ENCODE assay signal across 9 cellular contexts in the genomic region with DNA sequence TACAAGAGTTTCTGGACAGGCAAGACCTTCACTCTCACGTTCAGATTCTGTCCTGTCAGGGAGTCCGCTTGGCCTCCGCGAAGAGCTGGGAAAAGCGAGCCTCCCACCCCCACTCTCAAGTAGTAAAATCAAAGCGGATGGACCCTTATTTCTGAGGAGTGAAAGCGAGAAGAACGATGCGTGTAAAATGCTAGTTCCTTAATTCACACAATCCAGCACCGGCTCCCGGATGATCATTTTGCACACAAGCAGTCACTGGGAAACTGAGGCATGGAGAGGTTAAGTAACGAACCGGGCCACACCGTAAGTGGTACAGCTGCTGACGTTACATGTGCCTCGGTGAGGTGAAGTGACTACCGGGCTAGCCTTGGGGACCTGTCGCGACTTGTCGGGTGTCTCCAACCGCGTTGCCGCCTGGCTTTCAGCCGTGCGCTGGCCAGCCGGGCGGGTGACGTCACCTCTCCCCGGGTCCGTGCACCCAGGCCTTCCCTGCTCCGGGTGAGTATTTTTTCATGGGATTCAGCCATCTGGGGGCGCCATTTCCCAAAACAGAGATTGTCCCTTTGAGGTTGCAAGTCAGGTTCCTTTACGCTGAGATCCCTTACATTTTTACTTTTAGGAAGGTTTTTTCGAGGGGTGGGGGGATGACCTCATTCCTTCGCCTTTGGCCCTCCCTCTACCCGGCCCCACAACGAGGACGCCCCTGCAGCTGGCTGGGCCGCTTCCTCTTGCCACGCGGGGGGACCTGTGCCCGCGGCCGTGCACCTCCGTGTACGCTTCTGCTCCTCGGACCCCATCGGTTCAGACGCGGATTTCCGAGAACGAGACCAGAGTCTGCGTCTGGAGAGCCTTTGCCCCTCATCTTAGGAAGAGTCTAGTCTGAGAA. TPM values are rescaled to one million over a fixed set of nuclear protein-coding genes. Genes with fewer than 3 reads are reported as not detected.
DNase-seq lines count a peak whose midpoint lies in the region; ATAC-seq and TF ChIP-seq lines count a peak whose summit lies in the region.
"Had no signal": no experiment of that assay in that cellular context is flagged by ENCODE, and none has a peak within 500 bp of the region (broad histone marks: within the 10 kb centered on the region; RNA-seq: fewer than 3 reads in every experiment).

No MANE protein-coding gene starts in this region.

- H3K9me3 Mint-ChIP-seq in MCF 10A (ENCODE audit: unreplicated experiment) (no peaks in the 10 kb centered on the region), immature natural killer cell (no peaks in the 10 kb centered on the region)

- peaks cover 45% of the 10 kb centered on the region for H3K27me3 ChIP-seq in BJ (ENCODE audit: control insufficient read depth, insufficient read depth, low read length)
- H3K27me3 ChIP-seq in spleen (replicated peaks in 1 of 7) = peaks cover 9 to 95% (median 67%) of the 10 kb centered on the region in 7 donors

- peaks cover 30 to 57% (median 51%) of the 10 kb centered on the region in 6 donors for H3K4me1 ChIP-seq in spleen

- DNase-seq in BJ (ENCODE audit: low read depth) (no peak), LNCaP clone FGC (ENCODE audit: low read depth) (no peak), MCF 10A (ENCODE audit: unreplicated experiment) (peak; percentile 57), immature natural killer cell (no peak), spleen (no peak), UCSD-AML1 (lab: John Stamatoyannopoulos, UW; ENCODE audit: unreplicated experiment) (no peak), NCI-H1694 (lab: John Stamatoyannopoulos, UW) (no peak)

- H3K27ac Mint-ChIP-seq in MCF 10A (ENCODE audit: low read depth, unreplicated experiment) (no peak overlapping the region), immature natural killer cell (no peak overlapping the region)

- H3K4me3 ChIP-seq in BJ (ENCODE audit: low read depth, low read length) (no peak overlapping the region), LNCaP clone FGC (ENCODE audit: low read depth, low read length) (no peak overlapping the region), spleen (peak overlapping the region in 5 of 8 donors; percentile 13 to 64 (median 25))

- H3K27ac ChIP-seq in spleen = no peak overlapping the region

- H3K9me3 ChIP-seq in spleen = no peaks in the 10 kb centered on the region

- ATAC-seq in GM18867 (IDR thresholded peaks at IDR 0.05; ENCODE audit: unreplicated experiment) = no peak

- POLR2A ChIA-PET in BJ (lab: Charles Lee) (no interaction called here), MCF 10A (lab: Yijun Ruan, JAX) (no interaction called here)

- WGBS in spleen, 5 donors = 4 to 8% (median 5%) methylated on average over 49 to 53 of the region's 53 CpGs

- H3K36me3 Mint-ChIP-seq in MCF 10A (ENCODE audit: insufficient read depth, unreplicated experiment) (no peaks in the 10 kb centered on the region), immature natural killer cell (peaks cover 0 to 3% (median 0%) of the 10 kb centered on the region in 3 donors)

- TF ChIP-seq POLR2A in spleen (IDR thresholded peaks at IDR 0.05) = no peak

- intact Hi-C loops in MCF 10A (cut with micrococcal nuclease) = loop anchor here (1.0 kb wide), 1 partner anchor 522 kb away; no protein-coding TSS in a partner anchor
- intact Hi-C loops in spleen (cut with DNase I; ENCODE audit: low total_unique reads) = no loop called here

- H3K27me3 Mint-ChIP-seq in MCF 10A (ENCODE audit: insufficient read depth, unreplicated experiment) (no peaks in the 10 kb centered on the region), immature natural killer cell (ENCODE audit: low read depth in 3 of 3) (peaks cover 44 to 49% (median 48%) of the 10 kb centered on the region in 3 donors)

- no TSS peak for BruUV-seq in MCF 10A (replicated peaks; lab: Mats Ljungman, UMichigan)

- CTCF ChIA-PET in BJ (lab: Yijun Ruan, JAX) (interaction anchor here (0.5 to 1.5 kb wide), 6 partner anchors 9 to 521 kb away, joined by 3 to 6 read pairs (median 3); no protein-coding TSS in a partner anchor), MCF 10A (lab: Yijun Ruan, JAX) (interaction anchor here (0.6 kb wide), 2 partner anchors 10 to 234 kb away, joined by 3 to 4 read pairs; no protein-coding TSS in a partner anchor)

- H3K4me1 Mint-ChIP-seq in MCF 10A (ENCODE audit: insufficient read depth, unreplicated experiment) (no peaks in the 10 kb centered on the region), immature natural killer cell (peaks cover 28 to 40% of the 10 kb centered on the region in 2 donors)

- 0 out of 2 replicates have a peak, but pooled peaks have one; percentile 19 for TF ChIP-seq CTCF in BJ (IDR thresholded peaks at IDR 0.05; ENCODE audit: insufficient read depth, low read depth, low read length)
- peak; percentile 30 for TF ChIP-seq CTCF in LNCaP clone FGC (IDR thresholded peaks at IDR 0.05; ENCODE audit: control insufficient read depth, extremely low read depth, insufficient read depth)
- TF ChIP-seq CTCF in MCF 10A (IDR thresholded peaks at IDR 0.05; ENCODE audit: unreplicated experiment) = peak; percentile 25
- peak in 3 of 11 experiments; percentile 14 to 26 (median 23) for TF ChIP-seq CTCF in spleen (IDR thresholded peaks at IDR 0.05 in 8 of 11, conservative IDR thresholded peaks at IDR 0.05 in 3 of 11)

- H3K4me3 Mint-ChIP-seq in MCF 10A (ENCODE audit: unreplicated experiment) (no peak overlapping the region), immature natural killer cell (peak overlapping the region; percentile 34 to 65 (median 56))

- no peaks in the 10 kb centered on the region for H3K36me3 ChIP-seq in BJ (ENCODE audit: control insufficient read depth, insufficient read depth, low read length)
- no peaks in the 10 kb centered on the region for H3K36me3 ChIP-seq in spleen

RNA-seq across cellular contexts. Expression of gene SFRP2, which starts 3.4 kb away (rescaled TPM):
- polyA plus RNA-seq in BJ (2011; rRNA removed) = 0.05 TPM in 1 of 2 replicates, not detected in the other
- polyA minus RNA-seq in BJ (2011; rRNA and poly(A)+ RNA removed) = 0.24 TPM in 1 of 2 replicates, not detected in the other
- total RNA-seq in MCF 10A (2022) = not detected in 2 replicates
- polyA plus RNA-seq in immature natural killer cell = not detected
- under 1 TPM in 5 of 7 donors, not detected in 2; 0.23 to 0.94 (median 0.41) TPM for total RNA-seq in spleen
- under 1 TPM; 0.33 to 0.86 (median 0.44) TPM for polyA plus RNA-seq in spleen
- total RNA-seq: dermis microvascular lymphatic vessel endothelial cell had no signal

RNA-seq across cellular contexts. Expression of gene RNF175, which starts 32.4 kb away (rescaled TPM):
- polyA plus RNA-seq in BJ (2011; rRNA removed) (0.06 TPM in 1 of 2 replicates, not detected in the other), immature natural killer cell (not detected), spleen (under 1 TPM; 0.26 to 0.48 (median 0.28) TPM)
- not detected in 2 replicates for polyA minus RNA-seq in BJ (2011; rRNA and poly(A)+ RNA removed)
- total RNA-seq in MCF 10A (2022) (0.42 and 0.66 TPM in 2 replicates), spleen (1 to 10 TPM in 2 of 7 donors, under 1 TPM in 4, not detected in 1; 0.32 to 1.9 (median 0.51) TPM)
- total RNA-seq: dermis microvascular lymphatic vessel endothelial cell had no signal

Comparison
In these comparisons a context has a peak if more than half of its experiments do, and no peak if none do; other contexts are left out.
1. H3K4me3 ChIP-seq: peak in spleen (5 of 8); none in BJ (single experiment) and LNCaP clone FGC (single experiment).